ENCODE assay signal across 9 cellular contexts in the genomic region with DNA sequence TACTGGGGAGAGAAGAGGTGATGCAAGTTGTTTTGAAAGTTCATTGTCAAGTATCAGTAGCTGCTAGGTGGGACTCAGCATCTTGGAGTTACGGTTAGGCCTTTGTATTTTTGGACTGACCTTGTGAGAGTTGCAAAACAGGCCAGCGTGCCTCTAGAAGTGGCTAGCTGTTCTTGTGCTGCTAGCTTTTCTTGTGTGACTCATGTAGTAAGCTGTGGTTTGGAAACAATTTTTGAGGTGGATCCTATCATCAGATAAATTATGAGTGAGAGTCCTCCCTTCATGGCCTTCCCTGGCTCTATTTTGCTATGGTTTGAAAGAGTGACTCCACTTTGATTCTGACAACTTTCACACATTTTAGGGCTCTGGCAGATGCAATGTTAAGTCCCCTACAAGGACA.
DNase-seq lines count a peak whose midpoint lies in the region; ATAC-seq, FAIRE-seq and TF ChIP-seq lines count a peak whose summit lies in the region.
"Had no signal": no experiment of that assay in that cellular context is flagged by ENCODE, and none has a peak within 500 bp of the region (broad histone marks: within the 10 kb centered on the region; RNA-seq: fewer than 3 reads in every experiment).

No MANE protein-coding gene starts in this region.

- POLR2A ChIA-PET in PC-3 (lab: Charles Lee; ENCODE audit: unreplicated experiment): no interaction called here

- no peak overlapping the region for H3K9ac ChIP-seq in PC-3 (ENCODE audit: low read length)

- DNase-seq in GM12892 (ENCODE audit: insufficient read length) (no peak), PC-3 (peak; percentile 53), lung (ENCODE audit: low spot score) (no peak)
- DNase-seq: NCI-H2029 treated with DMSO at 0.1 percent for 48 hours had no signal

- TF ChIP-seq POLR2A in GM12892 (IDR thresholded peaks at IDR 0.05; ENCODE audit: low read depth, low read length): no peak

- BruUV-seq in PC-3 (replicated peaks; lab: Mats Ljungman, UMichigan): no TSS peak

- H3K27me3 ChIP-seq in PC-3 (ENCODE audit: low read length) (peaks cover 8% of the 10 kb centered on the region; the same call in 1 of the 2 replicates), lung (ENCODE audit: control insufficient read depth, insufficient read depth) (no peaks in the 10 kb centered on the region)

- WGBS in lung, 2 donors: 56 to 57% methylated on average over 2 of the region's 2 CpGs

- no peak overlapping the region for H3K4me3 Mint-ChIP-seq in activated T-helper 17 cell treated with anti-CD3 and anti-CD28 coated beads, Interleukin-2, amount 50 U/mL, for 72 hours

- no peaks in the 10 kb centered on the region for H3K36me3 ChIP-seq in PC-3 (ENCODE audit: low read depth, low read length)
- H3K36me3 ChIP-seq in lung (ENCODE audit: control insufficient read depth in 2 of 2, insufficient read depth in 2 of 2, low read length in 2 of 2): no peaks in the 10 kb centered on the region

- peaks cover 6% of the 10 kb centered on the region for H3K27me3 Mint-ChIP-seq in activated T-helper 17 cell treated with anti-CD3 and anti-CD28 coated beads, Interleukin-2, amount 50 U/mL, for 72 hours

- H3K4me1 Mint-ChIP-seq in activated T-helper 17 cell treated with anti-CD3 and anti-CD28 coated beads, Interleukin-2, amount 50 U/mL, for 72 hours: no peaks in the 10 kb centered on the region

- ATAC-seq in HG02798 (IDR thresholded peaks at IDR 0.05; ENCODE audit: poor library complexity, unreplicated experiment) (peak; percentile 66), PC-3 (no peak), lung (ENCODE audit: insufficient read depth, low FRiP score) (peak; percentile 30), GM21360 (IDR thresholded peaks at IDR 0.05; ENCODE audit: unreplicated experiment) (no peak), HG02981 (IDR thresholded peaks at IDR 0.05; ENCODE audit: unreplicated experiment) (no peak), GM19395 (IDR thresholded peaks at IDR 0.05; ENCODE audit: unreplicated experiment) (no peak)
- ATAC-seq in activated T-helper 17 cell treated with anti-CD3 and anti-CD28 coated beads, Interleukin-2, amount 50 U/mL, for 72 hours (replicated peaks): no peak

- no peaks in the 10 kb centered on the region for H4K20me1 ChIP-seq in PC-3 (ENCODE audit: low read length)

- H3K4me2 ChIP-seq in PC-3 (ENCODE audit: low read length): no peak overlapping the region

- H3K9me3 Mint-ChIP-seq in activated T-helper 17 cell treated with anti-CD3 and anti-CD28 coated beads, Interleukin-2, amount 50 U/mL, for 72 hours: peaks cover 6% of the 10 kb centered on the region

- no peak overlapping the region for H3K27ac Mint-ChIP-seq in activated T-helper 17 cell treated with anti-CD3 and anti-CD28 coated beads, Interleukin-2, amount 50 U/mL, for 72 hours

- CTCF ChIA-PET in PC-3 (lab: Charles Lee): no interaction called here

- no peak for TF ChIP-seq CTCF in PC-3 (conservative IDR thresholded peaks at IDR 0.05; ENCODE audit: low read depth, low read length)
- TF ChIP-seq CTCF in lung (IDR thresholded peaks at IDR 0.05; ENCODE audit: control extremely low read depth, extremely low read depth): no peak

- H3K9me3 ChIP-seq in PC-3 (ENCODE audit: low read length): no peaks in the 10 kb centered on the region
- peaks cover 0 to 2% of the 10 kb centered on the region in 2 donors for H3K9me3 ChIP-seq in lung (ENCODE audit: control insufficient read depth in 2 of 2, insufficient read depth in 1 of 2, low read length in 1 of 2)

- H3K9me2 ChIP-seq in PC-3 (replicated peaks; ENCODE audit: low read length): no peaks in the 10 kb centered on the region

- no peaks in the 10 kb centered on the region for H3F3A ChIP-seq in PC-3 (ENCODE audit: low read length, unreplicated experiment)

- no peaks in the 10 kb centered on the region for H3K36me3 Mint-ChIP-seq in activated T-helper 17 cell treated with anti-CD3 and anti-CD28 coated beads, Interleukin-2, amount 50 U/mL, for 72 hours (ENCODE audit: low read depth)

- H3K79me2 ChIP-seq in PC-3 (ENCODE audit: low read length): no peaks in the 10 kb centered on the region

- H3K27ac ChIP-seq in PC-3 (ENCODE audit: low read length): no peak overlapping the region
- H3K27ac ChIP-seq in lung (ENCODE audit: low read depth in 1 of 2, low read length in 1 of 2): no peak overlapping the region

- intact Hi-C loops in PC-3 (cut with micrococcal nuclease): no loop called here

- H3K4me3 ChIP-seq in PC-3 (ENCODE audit: low read length): no peak overlapping the region
- no peak overlapping the region for H3K4me3 ChIP-seq in lung

- H2AFZ ChIP-seq in PC-3 (ENCODE audit: low read length): no peak overlapping the region

- no peaks in the 10 kb centered on the region for H3K4me1 ChIP-seq in PC-3 (ENCODE audit: insufficient read depth, low read length)
- no peaks in the 10 kb centered on the region for H3K4me1 ChIP-seq in lung (ENCODE audit: control insufficient read depth in 2 of 2, insufficient read depth in 2 of 2, low read length in 2 of 2)

- FAIRE-seq in GM12892 (lab: Jason Lieb, UNC): peak; percentile 42

Comparison
In these comparisons a context has a peak if more than half of its experiments do, and no peak if none do; other contexts are left out.
1. ATAC-seq: peak in HG02798 (single experiment) and lung (single experiment); none in PC-3 (single experiment), GM21360 (single experiment), activated T-helper 17 cell treated with anti-CD3 and anti-CD28 coated beads, Interleukin-2, amount 50 U/mL, for 72 hours (single experiment), HG02981 (single experiment) and GM19395 (single experiment).